1 cellular context compared by ENCODE assay signal in genomic region chr20:31514154-31515071, GRCh38.
TF ChIP-seq lines count a peak whose summit lies in the region.

HM13 (plus strand) TSS chr20:31514442; CDS start chr20:31514552, 110 bp downstream.

TF ChIP-seq in HepG2, 621 proteins besides CTCF, POLR2A, EP300 and RAD21 (continued from another document and continues in another):
- TF ChIP-seq ARID2 (CRISPR knock-in tag; IDR thresholded peaks at IDR 0.05; ENCODE audit: borderline replicate concordance) (no peak), RORA (CRISPR knock-in tag; IDR thresholded peaks at IDR 0.05) (peak; percentile 54; the same call in 1 of the 2 replicates), REXO4 (CRISPR knock-in tag; IDR thresholded peaks at IDR 0.05; ENCODE audit: borderline replicate concordance) (peak; percentile 94; the same call in 1 of the 2 replicates), ZNF577 (CRISPR knock-in tag; IDR thresholded peaks at IDR 0.05; ENCODE audit: borderline replicate concordance, low read depth) (0 out of 2 replicates have a peak, but pooled peaks have one; percentile 41), ZUFSP (CRISPR knock-in tag; IDR thresholded peaks at IDR 0.05; ENCODE audit: borderline replicate concordance) (no peak), ZMYM2 (CRISPR knock-in tag; IDR thresholded peaks at IDR 0.05) (no peak), KAT2B (IDR thresholded peaks at IDR 0.05; ENCODE audit: borderline replicate concordance, low read depth, low read length) (no peak), GFI1 (CRISPR knock-in tag; IDR thresholded peaks at IDR 0.05; ENCODE audit: borderline replicate concordance) (peak; percentile 76), AFF4 (CRISPR knock-in tag; IDR thresholded peaks at IDR 0.05) (no peak), TP53 (CRISPR knock-in tag; conservative IDR thresholded peaks at IDR 0.05) (peak; percentile 96; the same call in 1 of the 2 replicates), ZNF513 (CRISPR knock-in tag; conservative IDR thresholded peaks at IDR 0.05) (0 out of 2 replicates have a peak, but pooled peaks have one; percentile 41), ZFY (CRISPR knock-in tag; IDR thresholded peaks at IDR 0.05) (peak; percentile 99), HNF1A (IDR thresholded peaks at IDR 0.05; ENCODE audit: low read depth) (no peak), HNF1A (CRISPR knock-in tag; IDR thresholded peaks at IDR 0.05; ENCODE audit: borderline replicate concordance) (peak; percentile 76), PRDM10 (CRISPR knock-in tag; IDR thresholded peaks at IDR 0.05; ENCODE audit: low read depth) (0 out of 2 replicates have a peak, but pooled peaks have one; percentile 12), THAP8 (CRISPR knock-in tag; IDR thresholded peaks at IDR 0.05; ENCODE audit: borderline replicate concordance) (peak; percentile 92; the same call in 1 of the 2 replicates), AKNA (CRISPR knock-in tag; IDR thresholded peaks at IDR 0.05; ENCODE audit: borderline replicate concordance) (peak; percentile 52; the same call in 1 of the 2 replicates), PRDM15 (CRISPR knock-in tag; IDR thresholded peaks at IDR 0.05) (peak; percentile 84), MYPOP (CRISPR knock-in tag; IDR thresholded peaks at IDR 0.05) (peak; percentile 96), ZNF792 (CRISPR knock-in tag; IDR thresholded peaks at IDR 0.05) (peak; percentile 83), ZNF326 (CRISPR knock-in tag; IDR thresholded peaks at IDR 0.05; ENCODE audit: borderline replicate concordance) (no peak), MXI1 (IDR thresholded peaks at IDR 0.05; ENCODE audit: borderline replicate concordance, low read depth, low read length) (peak; percentile 99)
